In the genomic region with DNA sequence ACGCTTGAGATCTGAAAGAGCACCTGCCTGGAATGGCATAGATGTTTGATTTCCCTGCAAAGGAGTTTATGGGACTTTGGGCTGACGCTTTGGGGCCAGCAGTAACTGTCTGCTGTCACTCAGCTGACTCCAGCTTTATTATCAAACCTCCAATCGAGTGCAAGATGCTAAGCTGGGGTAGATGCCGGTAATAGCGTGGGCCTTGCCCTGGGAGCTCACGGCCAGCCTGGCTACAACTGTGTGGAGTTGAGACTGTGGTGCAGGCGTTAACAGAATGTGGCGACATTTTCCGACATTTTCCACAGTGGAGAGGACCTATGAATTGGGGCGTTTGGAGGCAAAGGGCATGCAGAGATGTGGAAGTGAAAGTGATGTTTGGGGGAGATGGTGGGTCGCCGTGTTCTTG, we compare ENCODE assay signal across 9 cellular contexts. TPM values are rescaled to one million over a fixed set of nuclear protein-coding genes. Genes with fewer than 3 reads are reported as not detected.
A peak's percentile ranks its signal among the peaks of the same experiment; 100 is the strongest.
DNase-seq lines count a peak whose midpoint lies in the region; TF ChIP-seq lines count a peak whose summit lies in the region.
"Had no signal": no experiment of that assay in that cellular context is flagged by ENCODE, and none has a peak within 500 bp of the region (broad histone marks: within the 10 kb centered on the region; RNA-seq: fewer than 3 reads in every experiment).

No MANE protein-coding gene starts in this region.

- no peaks in the 10 kb centered on the region for H3K27me3 Mint-ChIP-seq in activated CD4-positive, alpha-beta memory T cell treated with anti-CD3 and anti-CD28 coated beads for 36 hours

- H3K27me3 ChIP-seq in iPS-18a (ENCODE audit: control insufficient read depth, insufficient read depth, low read length) (no peaks in the 10 kb centered on the region), stomach (no peaks in the 10 kb centered on the region)

- peaks cover 4% of the 10 kb centered on the region for H3K36me3 Mint-ChIP-seq in activated CD4-positive, alpha-beta memory T cell treated with anti-CD3 and anti-CD28 coated beads for 36 hours

- intact Hi-C loops in activated CD4-positive, alpha-beta memory T cell treated with anti-CD3 and anti-CD28 coated beads for 36 hours (cut with micrococcal nuclease), result loop anchor here (5.0 kb wide), 3 partner anchors 52 to 228 kb away; partner anchors contain the start of genes EIF3B and TTYH3
- intact Hi-C loops in stomach (cut with DNase I; ENCODE audit: low total_unique reads), result no loop called here

- DNase-seq in NOMO-1 treated with DMSO at 0.1 percent for 48 hours (lab: John Stamatoyannopoulos, UW; ENCODE audit: unreplicated experiment) (peak; percentile 16), NOMO-1 treated with dmso at 0.1 percent for 144 hours (lab: John Stamatoyannopoulos, UW; ENCODE audit: unreplicated experiment) (no peak), stomach (no peak), retina (no peak), NCI-H146 treated with DMSO at 0.1 percent for 48 hours (lab: John Stamatoyannopoulos, UW; ENCODE audit: unreplicated experiment) (no peak)
- DNase-seq in activated CD4-positive, alpha-beta memory T cell treated with anti-CD3 and anti-CD28 coated beads for 36 hours, result no peak
- no peak for DNase-seq in effector CD4-positive, alpha-beta T cell

- H3K9me3 Mint-ChIP-seq in activated CD4-positive, alpha-beta memory T cell treated with anti-CD3 and anti-CD28 coated beads for 36 hours, result no peaks in the 10 kb centered on the region

- H3K4me3 ChIP-seq in iPS-18a (ENCODE audit: low read length) (peak overlapping the region; percentile 75), stomach (peak overlapping the region; percentile 90 to 99 (median 96))

- H3K27ac ChIP-seq in iPS-18a (ENCODE audit: low read length) (no peak overlapping the region), stomach (peak overlapping the region in 4 of 5 donors; percentile 77 to 88 (median 82))
- H3K27ac ChIP-seq: 22Rv1 had no signal

- H3K27ac Mint-ChIP-seq in activated CD4-positive, alpha-beta memory T cell treated with anti-CD3 and anti-CD28 coated beads for 36 hours, result peak overlapping the region; percentile 6

- no peak for TF ChIP-seq EP300 in stomach (IDR thresholded peaks at IDR 0.05)

- CTCF ChIA-PET in activated CD4-positive, alpha-beta memory T cell treated with anti-CD3 and anti-CD28 coated beads for 36 hours (lab: Charles Lee), result interaction anchor here (1.0 to 5.4 kb wide), 4 partner anchors 15 to 66 kb away, joined by 3 to 46 read pairs (median 4); no protein-coding TSS in a partner anchor

- no peak for TF ChIP-seq POLR2A in stomach (IDR thresholded peaks at IDR 0.05)

- H3K4me1 ChIP-seq in iPS-18a (ENCODE audit: control insufficient read depth, low read depth, low read length), result no peaks in the 10 kb centered on the region
- peaks cover 30 to 83% (median 58%) of the 10 kb centered on the region in 4 donors for H3K4me1 ChIP-seq in stomach

- POLR2A ChIA-PET in activated CD4-positive, alpha-beta memory T cell treated with anti-CD3 and anti-CD28 coated beads for 36 hours (lab: Charles Lee), result interaction anchor here (1.3 kb wide), 1 partner anchor 163 kb away, joined by 4 read pairs; the partner anchor contains the start of genes MRM2 and NUDT1

- H3K4me1 Mint-ChIP-seq in activated CD4-positive, alpha-beta memory T cell treated with anti-CD3 and anti-CD28 coated beads for 36 hours (ENCODE audit: low read depth), result peaks cover 56% of the 10 kb centered on the region

- no peak overlapping the region for H3K9ac ChIP-seq in iPS-18a (ENCODE audit: low read length)

- TF ChIP-seq CTCF in stomach (IDR thresholded peaks at IDR 0.05), result no peak

- no peaks in the 10 kb centered on the region for H3K9me3 ChIP-seq in iPS-18a (ENCODE audit: control insufficient read depth, low read depth, low read length)
- no peaks in the 10 kb centered on the region for H3K9me3 ChIP-seq in stomach

- H3K36me3 ChIP-seq in iPS-18a (ENCODE audit: control insufficient read depth, low read depth, low read length) (no peaks in the 10 kb centered on the region), stomach (no peaks in the 10 kb centered on the region)

- WGBS in stomach, 5 donors, result 55 to 63% (median 59%) methylated on average over 12 of the region's 12 CpGs

- H3K4me3 Mint-ChIP-seq in activated CD4-positive, alpha-beta memory T cell treated with anti-CD3 and anti-CD28 coated beads for 36 hours, result peak overlapping the region; percentile 73

RNA-seq across cellular contexts. Expression of gene CHST12, which starts 1.3 kb away (rescaled TPM):
- total RNA-seq in activated CD4-positive, alpha-beta memory T cell treated with anti-CD3 and anti-CD28 coated beads for 36 hours, result 1 to 10 TPM; 3.7 to 3.9 TPM
- total RNA-seq in stomach, result 10 to 100 TPM in 2 of 5 donors, 1 to 10 TPM in 3; 1.7 to 23.0 (median 8.5) TPM
- polyA plus RNA-seq in stomach, result 1 to 10 TPM; 1.8 to 6.6 (median 6.0) TPM

RNA-seq across cellular contexts. Expression of gene EIF3B, which starts 50.1 kb away (rescaled TPM):
- 100 to 1,000 TPM; 179 to 182 TPM for total RNA-seq in activated CD4-positive, alpha-beta memory T cell treated with anti-CD3 and anti-CD28 coated beads for 36 hours
- 100 to 1,000 TPM; 115 to 373 (median 150) TPM for total RNA-seq in stomach
- polyA plus RNA-seq in stomach, result 10 to 100 TPM; 64.8 to 90.1 (median 88.3) TPM
